26 cellular contexts compared by ENCODE assay signal in genomic region chr19:1715540-1715939, GRCh38. TPM values are rescaled to one million over a fixed set of nuclear protein-coding genes. Genes with fewer than 3 reads are reported as not detected.
"Had no signal": no experiment of that assay in that cellular context is flagged by ENCODE, and none has a peak within 500 bp of the region (broad histone marks: within the 10 kb centered on the region; RNA-seq: fewer than 3 reads in every experiment).

No MANE protein-coding gene starts in this region.

- H3K36me3 ChIP-seq: SJSA1 had no signal

- H3K27ac ChIP-seq: KMS-11, RWPE1, SJSA1 had no signal

- FAIRE-seq: astrocyte had no signal

- DNase-seq: activated B cell treated with CpG ODN at 0.5 μM for 24 hours; activated CD4-positive, alpha-beta T cell treated with anti-CD3 and anti-CD28 coated beads for 1 hour; activated CD4-positive, alpha-beta T cell treated with anti-CD3 and anti-CD28 coated beads, Interleukin-2, amount 10 ng/mL, durations not matched to agents 24 days and 14 days; activated CD4-positive, alpha-beta T cell treated with anti-CD3 and anti-CD28 coated beads, Interleukin-2, amount 50 U/mL, for 48 hours; activated CD8-positive, alpha-beta memory T cell treated with anti-CD3 and anti-CD28 coated beads, Interleukin-2, amount 10 ng/mL, durations not matched to agents 7 days and 5 days; activated effector memory CD4-positive, alpha-beta T cell treated with anti-CD3 and anti-CD28 coated beads, Interleukin-2, amount 50 U/mL, for 16 hours; activated naive CD4-positive, alpha-beta T cell treated with Interleukin-2 at 50 U/mL for 16 hours; activated T-cell treated with anti-CD3 and anti-CD28 coated beads, Interleukin-2, amount 50 U/mL, for 4 hours; amygdala; NCI-H1092; NCI-H1417; NCI-H1930; NCI-H226; NCI-H526; NCI-H774; NK-92 treated with Interleukin-12 subunit alpha and Interleukin-12 subunit beta, amount 100 ng/mL, for 24 hours; OCI-M1; SHP77; T-helper 17 cell; T-helper 9 cell had no signal

- H3K4me1 ChIP-seq: SJSA1 had no signal

- H3K4me3 ChIP-seq: SJSA1 had no signal

- ATAC-seq: activated CD8-positive, alpha-beta memory T cell treated with anti-CD3 and anti-CD28 coated beads, Interleukin-2, amount 10 ng/mL, durations not matched to agents 7 days and 5 days; activated T-cell treated with anti-CD3 and anti-CD28 coated beads, Interleukin-2, amount 50 U/mL, for 4 hours; Panc1; T-helper 17 cell had no signal

- H3K9me3 ChIP-seq: SJSA1 had no signal

RNA-seq across cellular contexts. Expression of gene ONECUT3, which starts 37.8 kb away (rescaled TPM):
- total RNA-seq: activated B cell treated with CpG ODN at 0.5 μM for 24 hours; activated CD4-positive, alpha-beta T cell treated with anti-CD3 and anti-CD28 coated beads, Interleukin-2, amount 10 ng/mL, durations not matched to agents 24 days and 14 days; activated CD8-positive, alpha-beta memory T cell treated with anti-CD3 and anti-CD28 coated beads, Interleukin-2, amount 10 ng/mL, durations not matched to agents 7 days and 5 days; activated T-cell treated with anti-CD3 and anti-CD28 coated beads, Interleukin-2, amount 50 U/mL, for 4 hours; astrocyte; NCI-H460; SJSA1; T-helper 17 cell had no signal
